1 cellular context compared by ENCODE assay signal in genomic region chr10:11822031-11822756, GRCh38.
TF ChIP-seq lines count a peak whose summit lies in the region.

No MANE protein-coding gene starts in this region.

TF ChIP-seq in K562, 482 proteins besides CTCF, POLR2A, EP300 and RAD21:
- TF ChIP-seq HDAC2 (IDR thresholded peaks at IDR 0.05), result 0 out of 2 replicates have a peak, but pooled peaks have one; percentile 50
- TF ChIP-seq SMARCE1 (IDR thresholded peaks at IDR 0.05), result no peak
- TF ChIP-seq TEAD2 (tag; IDR thresholded peaks at IDR 0.05), result no peak
- 0 out of 2 replicates have a peak, but pooled peaks have one; percentile 38 for TF ChIP-seq SMARCA5 (IDR thresholded peaks at IDR 0.05)
- 0 out of 3 replicates have a peak, but pooled peaks of 1 of the 2 experiments have one; percentile 25 for TF ChIP-seq CBX3 (IDR thresholded peaks at IDR 0.05; ENCODE audit: borderline replicate concordance in 1 of 2, low read length in 2 of 2)
- TF ChIP-seq ZNF316 (IDR thresholded peaks at IDR 0.05), result peak; percentile 44; the same call in 1 of the 2 replicates
- peak; percentile 70; the same call in 1 of the 2 replicates for TF ChIP-seq ADNP (tag; IDR thresholded peaks at IDR 0.05)
- peak; percentile 75 for TF ChIP-seq CHD4 (IDR thresholded peaks at IDR 0.05; ENCODE audit: insufficient read depth, insufficient replicate concordance, low read depth, low read length, poor library complexity, severe bottlenecking)
- TF ChIP-seq KDM1A (IDR thresholded peaks at IDR 0.05), result peak; percentile 67 to 81
- TF ChIP-seq JUNB (CRISPR knock-in tag; conservative IDR thresholded peaks at IDR 0.05), result no peak
- peak; percentile 91 for TF ChIP-seq RBM25 (IDR thresholded peaks at IDR 0.05; ENCODE audit: low read depth, low read length, severe bottlenecking)
- TF ChIP-seq, protein P1, sequence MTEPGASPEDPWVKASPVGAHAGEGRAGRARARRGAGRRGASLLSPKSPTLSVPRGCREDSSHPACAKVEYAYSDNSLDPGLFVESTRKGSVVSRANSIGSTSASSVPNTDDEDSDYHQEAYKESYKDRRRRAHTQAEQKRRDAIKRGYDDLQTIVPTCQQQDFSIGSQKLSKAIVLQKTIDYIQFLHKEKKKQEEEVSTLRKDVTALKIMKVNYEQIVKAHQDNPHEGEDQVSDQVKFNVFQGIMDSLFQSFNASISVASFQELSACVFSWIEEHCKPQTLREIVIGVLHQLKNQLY (CRISPR knock-in tag; conservative IDR thresholded peaks at IDR 0.05), result no peak
- TF ChIP-seq BCOR (IDR thresholded peaks at IDR 0.05), result peak; percentile 95
- TF ChIP-seq RBM34 (IDR thresholded peaks at IDR 0.05; ENCODE audit: borderline replicate concordance, insufficient read depth, low read length), result no peak
- TF ChIP-seq HDAC1 (IDR thresholded peaks at IDR 0.05), result 0 out of 4 replicates have a peak, but pooled peaks of 1 of the 2 experiments have one; percentile 21
